ENCODE assay signal across 1 cellular context in genomic region chr1:58839147-58839795, GRCh38.
TF ChIP-seq lines count a peak whose summit lies in the region.

No MANE protein-coding gene starts in this region.

TF ChIP-seq in SK-N-SH treated with all-trans-retinoic acid at 6 μM for 48 hours, 23 proteins besides CTCF, POLR2A, EP300 and RAD21 (continued from another document):
- TF ChIP-seq CSRNP3 (CRISPR knock-in tag; IDR thresholded peaks at IDR 0.05) (no peak), OSR1 (CRISPR knock-in tag; IDR thresholded peaks at IDR 0.05) (no peak), CREB5 (CRISPR knock-in tag; IDR thresholded peaks at IDR 0.05; ENCODE audit: low read depth) (no peak)
